In genomic region chr16:10614685-10615084, GRCh38 we compare ENCODE assay signal across 1 cellular context.
TF ChIP-seq lines count a peak whose summit lies in the region.

No MANE protein-coding gene starts in this region.

TF ChIP-seq in HepG2, 621 proteins besides CTCF, POLR2A, EP300 and RAD21 (continued from another document):
- TF ChIP-seq THAP9 (CRISPR knock-in tag; IDR thresholded peaks at IDR 0.05; ENCODE audit: borderline replicate concordance) (no peak), JUN (CRISPR knock-in tag; IDR thresholded peaks at IDR 0.05) (no peak), SMARCC2 (IDR thresholded peaks at IDR 0.05) (no peak), SPEN (CRISPR knock-in tag; IDR thresholded peaks at IDR 0.05; ENCODE audit: low read depth) (no peak), ZNF598 (CRISPR knock-in tag; IDR thresholded peaks at IDR 0.05; ENCODE audit: borderline replicate concordance) (no peak), ZSCAN21 (CRISPR knock-in tag; IDR thresholded peaks at IDR 0.05; ENCODE audit: borderline replicate concordance) (no peak), CREBL2 (CRISPR knock-in tag; IDR thresholded peaks at IDR 0.05; ENCODE audit: borderline replicate concordance) (no peak), PCBP2 (optimal IDR thresholded peaks at IDR 0.05; ENCODE audit: low read depth, low read length, poor library complexity, severe bottlenecking) (peak; percentile 88)
